1 cellular context compared by ENCODE assay signal in the genomic region with DNA sequence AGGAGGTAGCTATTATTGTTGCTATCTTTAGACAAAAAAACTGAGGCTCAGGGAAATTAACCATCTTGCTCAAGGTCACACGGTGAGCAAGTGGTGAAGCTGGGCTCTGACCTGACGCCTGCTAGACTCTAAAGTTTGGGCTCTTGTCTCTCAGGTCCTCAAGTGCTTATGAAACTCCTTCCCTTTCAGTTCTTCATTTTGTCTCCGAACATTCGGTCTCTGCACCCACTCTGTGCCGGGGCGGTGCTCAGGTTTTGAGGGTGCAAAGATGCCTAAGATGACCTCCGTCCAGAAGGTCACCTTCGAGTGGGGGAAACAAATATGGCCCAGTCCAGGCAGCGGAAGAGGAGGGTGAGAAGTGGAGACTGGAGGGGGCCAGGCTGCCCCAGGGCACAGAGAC.
TF ChIP-seq lines count a peak whose summit lies in the region.

No MANE protein-coding gene starts in this region.

TF ChIP-seq in K562, 482 proteins besides CTCF, POLR2A, EP300 and RAD21:
- no peak for TF ChIP-seq ESRRA (IDR thresholded peaks at IDR 0.05; ENCODE audit: borderline replicate concordance, low read depth)
- TF ChIP-seq MEF2A (IDR thresholded peaks at IDR 0.05; ENCODE audit: control insufficient read depth, low read depth, low read length): no peak
- TF ChIP-seq, protein P1, sequence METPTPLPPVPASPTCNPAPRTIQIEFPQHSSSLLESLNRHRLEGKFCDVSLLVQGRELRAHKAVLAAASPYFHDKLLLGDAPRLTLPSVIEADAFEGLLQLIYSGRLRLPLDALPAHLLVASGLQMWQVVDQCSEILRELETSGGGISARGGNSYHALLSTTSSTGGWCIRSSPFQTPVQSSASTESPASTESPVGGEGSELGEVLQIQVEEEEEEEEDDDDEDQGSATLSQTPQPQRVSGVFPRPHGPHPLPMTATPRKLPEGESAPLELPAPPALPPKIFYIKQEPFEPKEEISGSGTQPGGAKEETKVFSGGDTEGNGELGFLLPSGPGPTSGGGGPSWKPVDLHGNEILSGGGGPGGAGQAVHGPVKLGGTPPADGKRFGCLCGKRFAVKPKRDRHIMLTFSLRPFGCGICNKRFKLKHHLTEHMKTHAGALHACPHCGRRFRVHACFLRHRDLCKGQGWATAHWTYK (CRISPR knock-in tag; IDR thresholded peaks at IDR 0.05): no peak
- TF ChIP-seq, protein P2, sequence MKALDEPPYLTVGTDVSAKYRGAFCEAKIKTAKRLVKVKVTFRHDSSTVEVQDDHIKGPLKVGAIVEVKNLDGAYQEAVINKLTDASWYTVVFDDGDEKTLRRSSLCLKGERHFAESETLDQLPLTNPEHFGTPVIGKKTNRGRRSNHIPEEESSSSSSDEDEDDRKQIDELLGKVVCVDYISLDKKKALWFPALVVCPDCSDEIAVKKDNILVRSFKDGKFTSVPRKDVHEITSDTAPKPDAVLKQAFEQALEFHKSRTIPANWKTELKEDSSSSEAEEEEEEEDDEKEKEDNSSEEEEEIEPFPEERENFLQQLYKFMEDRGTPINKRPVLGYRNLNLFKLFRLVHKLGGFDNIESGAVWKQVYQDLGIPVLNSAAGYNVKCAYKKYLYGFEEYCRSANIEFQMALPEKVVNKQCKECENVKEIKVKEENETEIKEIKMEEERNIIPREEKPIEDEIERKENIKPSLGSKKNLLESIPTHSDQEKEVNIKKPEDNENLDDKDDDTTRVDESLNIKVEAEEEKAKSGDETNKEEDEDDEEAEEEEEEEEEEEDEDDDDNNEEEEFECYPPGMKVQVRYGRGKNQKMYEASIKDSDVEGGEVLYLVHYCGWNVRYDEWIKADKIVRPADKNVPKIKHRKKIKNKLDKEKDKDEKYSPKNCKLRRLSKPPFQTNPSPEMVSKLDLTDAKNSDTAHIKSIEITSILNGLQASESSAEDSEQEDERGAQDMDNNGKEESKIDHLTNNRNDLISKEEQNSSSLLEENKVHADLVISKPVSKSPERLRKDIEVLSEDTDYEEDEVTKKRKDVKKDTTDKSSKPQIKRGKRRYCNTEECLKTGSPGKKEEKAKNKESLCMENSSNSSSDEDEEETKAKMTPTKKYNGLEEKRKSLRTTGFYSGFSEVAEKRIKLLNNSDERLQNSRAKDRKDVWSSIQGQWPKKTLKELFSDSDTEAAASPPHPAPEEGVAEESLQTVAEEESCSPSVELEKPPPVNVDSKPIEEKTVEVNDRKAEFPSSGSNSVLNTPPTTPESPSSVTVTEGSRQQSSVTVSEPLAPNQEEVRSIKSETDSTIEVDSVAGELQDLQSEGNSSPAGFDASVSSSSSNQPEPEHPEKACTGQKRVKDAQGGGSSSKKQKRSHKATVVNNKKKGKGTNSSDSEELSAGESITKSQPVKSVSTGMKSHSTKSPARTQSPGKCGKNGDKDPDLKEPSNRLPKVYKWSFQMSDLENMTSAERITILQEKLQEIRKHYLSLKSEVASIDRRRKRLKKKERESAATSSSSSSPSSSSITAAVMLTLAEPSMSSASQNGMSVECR (CRISPR knock-in tag; IDR thresholded peaks at IDR 0.05): no peak
- TF ChIP-seq, protein P3, sequence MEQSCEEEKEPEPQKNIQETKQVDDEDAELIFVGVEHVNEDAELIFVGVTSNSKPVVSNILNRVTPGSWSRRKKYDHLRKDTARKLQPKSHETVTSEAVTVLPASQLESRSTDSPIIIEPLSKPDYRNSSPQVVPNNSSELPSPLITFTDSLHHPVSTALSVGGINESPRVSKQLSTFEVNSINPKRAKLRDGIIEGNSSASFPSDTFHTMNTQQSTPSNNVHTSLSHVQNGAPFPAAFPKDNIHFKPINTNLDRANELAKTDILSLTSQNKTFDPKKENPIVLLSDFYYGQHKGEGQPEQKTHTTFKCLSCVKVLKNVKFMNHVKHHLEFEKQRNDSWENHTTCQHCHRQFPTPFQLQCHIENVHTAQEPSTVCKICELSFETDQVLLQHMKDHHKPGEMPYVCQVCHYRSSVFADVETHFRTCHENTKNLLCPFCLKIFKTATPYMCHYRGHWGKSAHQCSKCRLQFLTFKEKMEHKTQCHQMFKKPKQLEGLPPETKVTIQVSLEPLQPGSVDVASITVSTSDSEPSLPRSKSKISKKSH (CRISPR knock-in tag; IDR thresholded peaks at IDR 0.05): no peak
- TF ChIP-seq, protein P4, sequence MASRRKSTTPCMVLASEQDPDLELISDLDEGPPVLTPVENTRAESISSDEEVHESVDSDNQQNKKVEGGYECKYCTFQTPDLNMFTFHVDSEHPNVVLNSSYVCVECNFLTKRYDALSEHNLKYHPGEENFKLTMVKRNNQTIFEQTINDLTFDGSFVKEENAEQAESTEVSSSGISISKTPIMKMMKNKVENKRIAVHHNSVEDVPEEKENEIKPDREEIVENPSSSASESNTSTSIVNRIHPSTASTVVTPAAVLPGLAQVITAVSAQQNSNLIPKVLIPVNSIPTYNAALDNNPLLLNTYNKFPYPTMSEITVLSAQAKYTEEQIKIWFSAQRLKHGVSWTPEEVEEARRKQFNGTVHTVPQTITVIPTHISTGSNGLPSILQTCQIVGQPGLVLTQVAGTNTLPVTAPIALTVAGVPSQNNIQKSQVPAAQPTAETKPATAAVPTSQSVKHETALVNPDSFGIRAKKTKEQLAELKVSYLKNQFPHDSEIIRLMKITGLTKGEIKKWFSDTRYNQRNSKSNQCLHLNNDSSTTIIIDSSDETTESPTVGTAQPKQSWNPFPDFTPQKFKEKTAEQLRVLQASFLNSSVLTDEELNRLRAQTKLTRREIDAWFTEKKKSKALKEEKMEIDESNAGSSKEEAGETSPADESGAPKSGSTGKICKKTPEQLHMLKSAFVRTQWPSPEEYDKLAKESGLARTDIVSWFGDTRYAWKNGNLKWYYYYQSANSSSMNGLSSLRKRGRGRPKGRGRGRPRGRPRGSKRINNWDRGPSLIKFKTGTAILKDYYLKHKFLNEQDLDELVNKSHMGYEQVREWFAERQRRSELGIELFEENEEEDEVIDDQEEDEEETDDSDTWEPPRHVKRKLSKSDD (conservative IDR thresholded peaks at IDR 0.05; ENCODE audit: low read length): no peak
- no peak for TF ChIP-seq EZH2 (IDR thresholded peaks at IDR 0.05; ENCODE audit: borderline replicate concordance, low read depth, low read length)
- TF ChIP-seq KLF6 (CRISPR knock-in tag; IDR thresholded peaks at IDR 0.05; ENCODE audit: borderline replicate concordance): no peak
- TF ChIP-seq GTF2F1 (IDR thresholded peaks at IDR 0.05; ENCODE audit: low read depth, low read length): no peak
- no peak for TF ChIP-seq PCBP1 (IDR thresholded peaks at IDR 0.05; ENCODE audit: low read depth, low read length, poor library complexity, severe bottlenecking)
- no peak for TF ChIP-seq SAFB (IDR thresholded peaks at IDR 0.05; ENCODE audit: borderline replicate concordance, low read depth, low read length)
- TF ChIP-seq, protein P5, sequence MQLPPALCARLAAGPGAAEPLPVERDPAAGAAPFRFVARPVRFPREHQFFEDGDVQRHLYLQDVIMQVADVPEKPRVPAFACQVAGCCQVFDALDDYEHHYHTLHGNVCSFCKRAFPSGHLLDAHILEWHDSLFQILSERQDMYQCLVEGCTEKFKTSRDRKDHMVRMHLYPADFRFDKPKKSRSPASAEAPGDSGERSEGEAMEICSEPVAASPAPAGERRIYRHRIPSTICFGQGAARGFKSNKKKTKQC (CRISPR knock-in tag; IDR thresholded peaks at IDR 0.05): no peak
- no peak for TF ChIP-seq SMARCB1 (IDR thresholded peaks at IDR 0.05; ENCODE audit: insufficient read length, low read depth)
- TF ChIP-seq SMC3 (conservative IDR thresholded peaks at IDR 0.05; ENCODE audit: insufficient read depth, low read depth, low read length): no peak
- TF ChIP-seq SLC30A9 (CRISPR knock-in tag; IDR thresholded peaks at IDR 0.05): no peak
- no peak for TF ChIP-seq ZNF431 (CRISPR knock-in tag; IDR thresholded peaks at IDR 0.05)
- no peak for TF ChIP-seq ZBTB8A (IDR thresholded peaks at IDR 0.05; ENCODE audit: partially characterized antibody)
- TF ChIP-seq, protein P6, sequence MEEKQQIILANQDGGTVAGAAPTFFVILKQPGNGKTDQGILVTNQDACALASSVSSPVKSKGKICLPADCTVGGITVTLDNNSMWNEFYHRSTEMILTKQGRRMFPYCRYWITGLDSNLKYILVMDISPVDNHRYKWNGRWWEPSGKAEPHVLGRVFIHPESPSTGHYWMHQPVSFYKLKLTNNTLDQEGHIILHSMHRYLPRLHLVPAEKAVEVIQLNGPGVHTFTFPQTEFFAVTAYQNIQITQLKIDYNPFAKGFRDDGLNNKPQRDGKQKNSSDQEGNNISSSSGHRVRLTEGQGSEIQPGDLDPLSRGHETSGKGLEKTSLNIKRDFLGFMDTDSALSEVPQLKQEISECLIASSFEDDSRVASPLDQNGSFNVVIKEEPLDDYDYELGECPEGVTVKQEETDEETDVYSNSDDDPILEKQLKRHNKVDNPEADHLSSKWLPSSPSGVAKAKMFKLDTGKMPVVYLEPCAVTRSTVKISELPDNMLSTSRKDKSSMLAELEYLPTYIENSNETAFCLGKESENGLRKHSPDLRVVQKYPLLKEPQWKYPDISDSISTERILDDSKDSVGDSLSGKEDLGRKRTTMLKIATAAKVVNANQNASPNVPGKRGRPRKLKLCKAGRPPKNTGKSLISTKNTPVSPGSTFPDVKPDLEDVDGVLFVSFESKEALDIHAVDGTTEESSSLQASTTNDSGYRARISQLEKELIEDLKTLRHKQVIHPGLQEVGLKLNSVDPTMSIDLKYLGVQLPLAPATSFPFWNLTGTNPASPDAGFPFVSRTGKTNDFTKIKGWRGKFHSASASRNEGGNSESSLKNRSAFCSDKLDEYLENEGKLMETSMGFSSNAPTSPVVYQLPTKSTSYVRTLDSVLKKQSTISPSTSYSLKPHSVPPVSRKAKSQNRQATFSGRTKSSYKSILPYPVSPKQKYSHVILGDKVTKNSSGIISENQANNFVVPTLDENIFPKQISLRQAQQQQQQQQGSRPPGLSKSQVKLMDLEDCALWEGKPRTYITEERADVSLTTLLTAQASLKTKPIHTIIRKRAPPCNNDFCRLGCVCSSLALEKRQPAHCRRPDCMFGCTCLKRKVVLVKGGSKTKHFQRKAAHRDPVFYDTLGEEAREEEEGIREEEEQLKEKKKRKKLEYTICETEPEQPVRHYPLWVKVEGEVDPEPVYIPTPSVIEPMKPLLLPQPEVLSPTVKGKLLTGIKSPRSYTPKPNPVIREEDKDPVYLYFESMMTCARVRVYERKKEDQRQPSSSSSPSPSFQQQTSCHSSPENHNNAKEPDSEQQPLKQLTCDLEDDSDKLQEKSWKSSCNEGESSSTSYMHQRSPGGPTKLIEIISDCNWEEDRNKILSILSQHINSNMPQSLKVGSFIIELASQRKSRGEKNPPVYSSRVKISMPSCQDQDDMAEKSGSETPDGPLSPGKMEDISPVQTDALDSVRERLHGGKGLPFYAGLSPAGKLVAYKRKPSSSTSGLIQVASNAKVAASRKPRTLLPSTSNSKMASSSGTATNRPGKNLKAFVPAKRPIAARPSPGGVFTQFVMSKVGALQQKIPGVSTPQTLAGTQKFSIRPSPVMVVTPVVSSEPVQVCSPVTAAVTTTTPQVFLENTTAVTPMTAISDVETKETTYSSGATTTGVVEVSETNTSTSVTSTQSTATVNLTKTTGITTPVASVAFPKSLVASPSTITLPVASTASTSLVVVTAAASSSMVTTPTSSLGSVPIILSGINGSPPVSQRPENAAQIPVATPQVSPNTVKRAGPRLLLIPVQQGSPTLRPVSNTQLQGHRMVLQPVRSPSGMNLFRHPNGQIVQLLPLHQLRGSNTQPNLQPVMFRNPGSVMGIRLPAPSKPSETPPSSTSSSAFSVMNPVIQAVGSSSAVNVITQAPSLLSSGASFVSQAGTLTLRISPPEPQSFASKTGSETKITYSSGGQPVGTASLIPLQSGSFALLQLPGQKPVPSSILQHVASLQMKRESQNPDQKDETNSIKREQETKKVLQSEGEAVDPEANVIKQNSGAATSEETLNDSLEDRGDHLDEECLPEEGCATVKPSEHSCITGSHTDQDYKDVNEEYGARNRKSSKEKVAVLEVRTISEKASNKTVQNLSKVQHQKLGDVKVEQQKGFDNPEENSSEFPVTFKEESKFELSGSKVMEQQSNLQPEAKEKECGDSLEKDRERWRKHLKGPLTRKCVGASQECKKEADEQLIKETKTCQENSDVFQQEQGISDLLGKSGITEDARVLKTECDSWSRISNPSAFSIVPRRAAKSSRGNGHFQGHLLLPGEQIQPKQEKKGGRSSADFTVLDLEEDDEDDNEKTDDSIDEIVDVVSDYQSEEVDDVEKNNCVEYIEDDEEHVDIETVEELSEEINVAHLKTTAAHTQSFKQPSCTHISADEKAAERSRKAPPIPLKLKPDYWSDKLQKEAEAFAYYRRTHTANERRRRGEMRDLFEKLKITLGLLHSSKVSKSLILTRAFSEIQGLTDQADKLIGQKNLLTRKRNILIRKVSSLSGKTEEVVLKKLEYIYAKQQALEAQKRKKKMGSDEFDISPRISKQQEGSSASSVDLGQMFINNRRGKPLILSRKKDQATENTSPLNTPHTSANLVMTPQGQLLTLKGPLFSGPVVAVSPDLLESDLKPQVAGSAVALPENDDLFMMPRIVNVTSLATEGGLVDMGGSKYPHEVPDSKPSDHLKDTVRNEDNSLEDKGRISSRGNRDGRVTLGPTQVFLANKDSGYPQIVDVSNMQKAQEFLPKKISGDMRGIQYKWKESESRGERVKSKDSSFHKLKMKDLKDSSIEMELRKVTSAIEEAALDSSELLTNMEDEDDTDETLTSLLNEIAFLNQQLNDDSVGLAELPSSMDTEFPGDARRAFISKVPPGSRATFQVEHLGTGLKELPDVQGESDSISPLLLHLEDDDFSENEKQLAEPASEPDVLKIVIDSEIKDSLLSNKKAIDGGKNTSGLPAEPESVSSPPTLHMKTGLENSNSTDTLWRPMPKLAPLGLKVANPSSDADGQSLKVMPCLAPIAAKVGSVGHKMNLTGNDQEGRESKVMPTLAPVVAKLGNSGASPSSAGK (IDR thresholded peaks at IDR 0.05): no peak
- TF ChIP-seq, protein P7, sequence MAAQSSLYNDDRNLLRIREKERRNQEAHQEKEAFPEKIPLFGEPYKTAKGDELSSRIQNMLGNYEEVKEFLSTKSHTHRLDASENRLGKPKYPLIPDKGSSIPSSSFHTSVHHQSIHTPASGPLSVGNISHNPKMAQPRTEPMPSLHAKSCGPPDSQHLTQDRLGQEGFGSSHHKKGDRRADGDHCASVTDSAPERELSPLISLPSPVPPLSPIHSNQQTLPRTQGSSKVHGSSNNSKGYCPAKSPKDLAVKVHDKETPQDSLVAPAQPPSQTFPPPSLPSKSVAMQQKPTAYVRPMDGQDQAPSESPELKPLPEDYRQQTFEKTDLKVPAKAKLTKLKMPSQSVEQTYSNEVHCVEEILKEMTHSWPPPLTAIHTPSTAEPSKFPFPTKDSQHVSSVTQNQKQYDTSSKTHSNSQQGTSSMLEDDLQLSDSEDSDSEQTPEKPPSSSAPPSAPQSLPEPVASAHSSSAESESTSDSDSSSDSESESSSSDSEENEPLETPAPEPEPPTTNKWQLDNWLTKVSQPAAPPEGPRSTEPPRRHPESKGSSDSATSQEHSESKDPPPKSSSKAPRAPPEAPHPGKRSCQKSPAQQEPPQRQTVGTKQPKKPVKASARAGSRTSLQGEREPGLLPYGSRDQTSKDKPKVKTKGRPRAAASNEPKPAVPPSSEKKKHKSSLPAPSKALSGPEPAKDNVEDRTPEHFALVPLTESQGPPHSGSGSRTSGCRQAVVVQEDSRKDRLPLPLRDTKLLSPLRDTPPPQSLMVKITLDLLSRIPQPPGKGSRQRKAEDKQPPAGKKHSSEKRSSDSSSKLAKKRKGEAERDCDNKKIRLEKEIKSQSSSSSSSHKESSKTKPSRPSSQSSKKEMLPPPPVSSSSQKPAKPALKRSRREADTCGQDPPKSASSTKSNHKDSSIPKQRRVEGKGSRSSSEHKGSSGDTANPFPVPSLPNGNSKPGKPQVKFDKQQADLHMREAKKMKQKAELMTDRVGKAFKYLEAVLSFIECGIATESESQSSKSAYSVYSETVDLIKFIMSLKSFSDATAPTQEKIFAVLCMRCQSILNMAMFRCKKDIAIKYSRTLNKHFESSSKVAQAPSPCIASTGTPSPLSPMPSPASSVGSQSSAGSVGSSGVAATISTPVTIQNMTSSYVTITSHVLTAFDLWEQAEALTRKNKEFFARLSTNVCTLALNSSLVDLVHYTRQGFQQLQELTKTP (IDR thresholded peaks at IDR 0.05; ENCODE audit: low read depth in 1 of 2, partially characterized antibody in 2 of 2): no peak
TF ChIP-seq in K562: peak in this region for 0.
